In the genomic region with DNA sequence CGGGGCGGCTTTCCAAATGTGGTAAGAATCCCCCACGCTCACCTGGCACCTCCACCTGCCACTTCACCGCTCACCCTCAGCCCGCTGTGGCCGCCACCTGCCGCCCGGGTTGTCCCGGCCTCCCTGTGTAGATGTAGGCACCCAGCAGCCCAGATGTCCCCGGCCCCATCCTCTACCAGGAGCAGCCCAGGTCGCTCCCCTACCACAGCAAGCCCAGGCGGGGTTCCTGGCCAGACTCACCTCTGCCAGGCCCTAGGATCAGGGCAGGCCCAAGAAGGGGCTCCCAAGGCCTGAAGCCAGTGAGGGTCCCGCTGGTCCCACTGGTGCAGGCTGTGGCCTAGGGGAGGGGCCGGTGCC, we compare ENCODE assay signal across 1 cellular context.
TF ChIP-seq lines count a peak whose summit lies in the region.

No MANE protein-coding gene starts in this region.

TF ChIP-seq in HepG2, 621 proteins besides CTCF, POLR2A, EP300 and RAD21:
- TF ChIP-seq, protein P1, sequence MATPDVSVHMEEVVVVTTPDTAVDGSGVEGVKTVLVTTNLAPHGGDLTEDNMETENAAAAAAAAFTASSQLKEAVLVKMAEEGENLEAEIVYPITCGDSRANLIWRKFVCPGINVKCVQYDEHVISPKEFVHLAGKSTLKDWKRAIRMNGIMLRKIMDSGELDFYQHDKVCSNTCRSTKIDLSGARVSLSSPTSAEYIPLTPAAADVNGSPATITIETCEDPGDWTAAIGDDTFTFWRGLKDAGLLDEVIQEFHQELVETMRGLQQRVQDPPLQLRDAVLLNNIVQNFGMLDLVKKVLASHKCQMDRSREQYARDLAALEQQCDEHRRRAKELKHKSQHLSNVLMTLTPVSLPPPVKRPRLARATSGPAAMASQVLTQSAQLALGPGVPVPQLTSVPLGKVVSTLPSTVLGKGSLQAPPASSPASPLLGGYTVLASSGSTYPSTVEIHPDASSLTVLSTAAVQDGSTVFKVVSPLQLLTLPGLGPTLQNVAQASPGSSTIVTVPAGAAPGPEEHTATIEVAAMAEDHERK (CRISPR knock-in tag; IDR thresholded peaks at IDR 0.05; ENCODE audit: low read depth) = no peak
- TF ChIP-seq BCL6 (CRISPR knock-in tag; IDR thresholded peaks at IDR 0.05) (no peak), ZNF121 (CRISPR knock-in tag; IDR thresholded peaks at IDR 0.05) (no peak), ZC3H4 (CRISPR knock-in tag; IDR thresholded peaks at IDR 0.05; ENCODE audit: borderline replicate concordance) (no peak), KLF9 (CRISPR knock-in tag; IDR thresholded peaks at IDR 0.05; ENCODE audit: low read depth) (no peak), LCORL (IDR thresholded peaks at IDR 0.05) (no peak), LCORL (CRISPR knock-in tag; IDR thresholded peaks at IDR 0.05) (no peak), ISX (CRISPR knock-in tag; conservative IDR thresholded peaks at IDR 0.05) (no peak), CREB1 (IDR thresholded peaks at IDR 0.05) (no peak), CREB1 (CRISPR knock-in tag; IDR thresholded peaks at IDR 0.05) (no peak), MTF1 (CRISPR knock-in tag; IDR thresholded peaks at IDR 0.05) (no peak), ZNF772 (CRISPR knock-in tag; IDR thresholded peaks at IDR 0.05) (no peak), THAP11 (CRISPR knock-in tag; IDR thresholded peaks at IDR 0.05) (no peak), ZNF841 (CRISPR knock-in tag; IDR thresholded peaks at IDR 0.05; ENCODE audit: borderline replicate concordance) (no peak), MLLT10 (CRISPR knock-in tag; IDR thresholded peaks at IDR 0.05) (no peak)
- TF ChIP-seq, protein P2, sequence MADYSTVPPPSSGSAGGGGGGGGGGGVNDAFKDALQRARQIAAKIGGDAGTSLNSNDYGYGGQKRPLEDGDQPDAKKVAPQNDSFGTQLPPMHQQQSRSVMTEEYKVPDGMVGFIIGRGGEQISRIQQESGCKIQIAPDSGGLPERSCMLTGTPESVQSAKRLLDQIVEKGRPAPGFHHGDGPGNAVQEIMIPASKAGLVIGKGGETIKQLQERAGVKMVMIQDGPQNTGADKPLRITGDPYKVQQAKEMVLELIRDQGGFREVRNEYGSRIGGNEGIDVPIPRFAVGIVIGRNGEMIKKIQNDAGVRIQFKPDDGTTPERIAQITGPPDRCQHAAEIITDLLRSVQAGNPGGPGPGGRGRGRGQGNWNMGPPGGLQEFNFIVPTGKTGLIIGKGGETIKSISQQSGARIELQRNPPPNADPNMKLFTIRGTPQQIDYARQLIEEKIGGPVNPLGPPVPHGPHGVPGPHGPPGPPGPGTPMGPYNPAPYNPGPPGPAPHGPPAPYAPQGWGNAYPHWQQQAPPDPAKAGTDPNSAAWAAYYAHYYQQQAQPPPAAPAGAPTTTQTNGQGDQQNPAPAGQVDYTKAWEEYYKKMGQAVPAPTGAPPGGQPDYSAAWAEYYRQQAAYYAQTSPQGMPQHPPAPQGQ (CRISPR knock-in tag; IDR thresholded peaks at IDR 0.05; ENCODE audit: borderline replicate concordance) = no peak
- TF ChIP-seq, protein P3, sequence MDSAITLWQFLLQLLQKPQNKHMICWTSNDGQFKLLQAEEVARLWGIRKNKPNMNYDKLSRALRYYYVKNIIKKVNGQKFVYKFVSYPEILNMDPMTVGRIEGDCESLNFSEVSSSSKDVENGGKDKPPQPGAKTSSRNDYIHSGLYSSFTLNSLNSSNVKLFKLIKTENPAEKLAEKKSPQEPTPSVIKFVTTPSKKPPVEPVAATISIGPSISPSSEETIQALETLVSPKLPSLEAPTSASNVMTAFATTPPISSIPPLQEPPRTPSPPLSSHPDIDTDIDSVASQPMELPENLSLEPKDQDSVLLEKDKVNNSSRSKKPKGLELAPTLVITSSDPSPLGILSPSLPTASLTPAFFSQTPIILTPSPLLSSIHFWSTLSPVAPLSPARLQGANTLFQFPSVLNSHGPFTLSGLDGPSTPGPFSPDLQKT (CRISPR knock-in tag; IDR thresholded peaks at IDR 0.05; ENCODE audit: borderline replicate concordance) = no peak
- TF ChIP-seq, protein P4, sequence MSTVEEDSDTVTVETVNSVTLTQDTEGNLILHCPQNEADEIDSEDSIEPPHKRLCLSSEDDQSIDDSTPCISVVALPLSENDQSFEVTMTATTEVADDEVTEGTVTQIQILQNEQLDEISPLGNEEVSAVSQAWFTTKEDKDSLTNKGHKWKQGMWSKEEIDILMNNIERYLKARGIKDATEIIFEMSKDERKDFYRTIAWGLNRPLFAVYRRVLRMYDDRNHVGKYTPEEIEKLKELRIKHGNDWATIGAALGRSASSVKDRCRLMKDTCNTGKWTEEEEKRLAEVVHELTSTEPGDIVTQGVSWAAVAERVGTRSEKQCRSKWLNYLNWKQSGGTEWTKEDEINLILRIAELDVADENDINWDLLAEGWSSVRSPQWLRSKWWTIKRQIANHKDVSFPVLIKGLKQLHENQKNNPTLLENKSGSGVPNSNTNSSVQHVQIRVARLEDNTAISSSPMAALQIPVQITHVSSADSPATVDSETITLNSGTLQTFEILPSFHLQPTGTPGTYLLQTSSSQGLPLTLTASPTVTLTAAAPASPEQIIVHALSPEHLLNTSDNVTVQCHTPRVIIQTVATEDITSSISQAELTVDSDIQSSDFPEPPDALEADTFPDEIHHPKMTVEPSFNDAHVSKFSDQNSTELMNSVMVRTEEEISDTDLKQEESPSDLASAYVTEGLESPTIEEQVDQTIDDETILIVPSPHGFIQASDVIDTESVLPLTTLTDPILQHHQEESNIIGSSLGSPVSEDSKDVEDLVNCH (CRISPR knock-in tag; IDR thresholded peaks at IDR 0.05) = no peak
- TF ChIP-seq, protein P5, sequence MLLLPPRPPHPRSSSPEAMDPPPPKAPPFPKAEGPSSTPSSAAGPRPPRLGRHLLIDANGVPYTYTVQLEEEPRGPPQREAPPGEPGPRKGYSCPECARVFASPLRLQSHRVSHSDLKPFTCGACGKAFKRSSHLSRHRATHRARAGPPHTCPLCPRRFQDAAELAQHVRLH (CRISPR knock-in tag; IDR thresholded peaks at IDR 0.05; ENCODE audit: borderline replicate concordance, low read depth) = no peak
